In genomic region chr12:32399045-32399372, GRCh38 we compare ENCODE assay signal across 8 cellular contexts. TPM values are rescaled to one million over a fixed set of nuclear protein-coding genes. Genes with fewer than 3 reads are reported as not detected.
A peak's percentile ranks its signal among the peaks of the same experiment; 100 is the strongest.
DNase-seq lines count a peak whose midpoint lies in the region; ATAC-seq, FAIRE-seq and TF ChIP-seq lines count a peak whose summit lies in the region.

No MANE protein-coding gene starts in this region.

- 2% methylated on average over 15 of the region's 33 CpGs; no CpG with 5 or more reads in 1 of the 2 experiments for WGBS in IMR-90 (ENCODE audit: extremely low coverage in 2 of 2, insufficient read length in 1 of 2), 2 experiments

- peak overlapping the region; percentile 85 for H2AK9ac ChIP-seq in IMR-90 (replicated peaks; ENCODE audit: low read depth, low read length, poor library complexity)

- no peaks in the 10 kb centered on the region; the same call in 1 of the 2 replicates for H4K20me1 ChIP-seq in IMR-90 (ENCODE audit: insufficient read depth, low read length)

- H3K79me1 ChIP-seq in IMR-90 (ENCODE audit: low read depth in 1 of 2, low read length in 2 of 2), result no peaks in the 10 kb centered on the region

- H3K36me3 ChIP-seq in BJ (ENCODE audit: control insufficient read depth, insufficient read depth, low read length) (no peaks in the 10 kb centered on the region), IMR-90 (ENCODE audit: control insufficient read depth, insufficient read depth, low read length) (no peaks in the 10 kb centered on the region)

- no peaks in the 10 kb centered on the region for H3K36me3 Mint-ChIP-seq in natural killer cell

- no peak overlapping the region for H2BK15ac ChIP-seq in IMR-90 (ENCODE audit: low read depth, low read length)

- H3K14ac ChIP-seq in IMR-90 (replicated peaks; ENCODE audit: low read depth, low read length), result no peak overlapping the region

- no peak for FAIRE-seq in GM12891 (lab: Jason Lieb, UNC)

- CTCF ChIA-PET in BJ (lab: Yijun Ruan, JAX) (interaction anchor here (1.0 to 1.7 kb wide), 2 partner anchors 9 to 57 kb away, joined by 3 to 4 read pairs; no protein-coding TSS in a partner anchor), IMR-90 (lab: Yijun Ruan, JAX) (interaction anchor here (0.6 kb wide), 1 partner anchor 126 kb away, joined by 3 read pairs; no protein-coding TSS in a partner anchor)

- H3K56ac ChIP-seq in IMR-90 (ENCODE audit: extremely low read depth, insufficient read depth, low read length), result no peak overlapping the region

- H3K4me3 ChIP-seq in BJ (ENCODE audit: low read depth, low read length) (peak overlapping the region; percentile 67), IMR-90 (ENCODE audit: insufficient read depth, low read depth, low read length) (peak overlapping the region; percentile 47), coronary artery (peak overlapping the region; percentile 90)

- TF ChIP-seq CTCF in BJ (IDR thresholded peaks at IDR 0.05; ENCODE audit: insufficient read depth, low read depth, low read length), result no peak
- TF ChIP-seq CTCF in IMR-90 (conservative IDR thresholded peaks at IDR 0.05; ENCODE audit: low read depth, low read length), result no peak
- no peak for TF ChIP-seq CTCF in coronary artery (IDR thresholded peaks at IDR 0.05)
- TF ChIP-seq CTCF in natural killer cell (IDR thresholded peaks at IDR 0.05), result no peak

- no peak overlapping the region for H3K27ac ChIP-seq in IMR-90 (ENCODE audit: insufficient read depth, low read length)
- peak overlapping the region in 1 of 2 donors; percentile 75 for H3K27ac ChIP-seq in coronary artery

- no peak overlapping the region for H2AK5ac ChIP-seq in IMR-90 (ENCODE audit: low read depth, low read length)

- no peaks in the 10 kb centered on the region for H3K9me1 ChIP-seq in IMR-90 (ENCODE audit: insufficient read depth, low read length)

- no peak overlapping the region for H3K18ac ChIP-seq in IMR-90 (ENCODE audit: low read depth, low read length)

- POLR2A ChIA-PET in BJ (lab: Charles Lee), result no interaction called here
- POLR2A ChIA-PET in IMR-90 (lab: Charles Lee; ENCODE audit: unreplicated experiment), result no interaction called here

- H3K23ac ChIP-seq in IMR-90 (ENCODE audit: low read depth, low read length), result no peak overlapping the region

- H3K4ac ChIP-seq in IMR-90 (ENCODE audit: low read depth, low read length), result no peak overlapping the region

- no peak overlapping the region for H3K9ac ChIP-seq in IMR-90 (ENCODE audit: low read depth, low read length)

- intact Hi-C loops in IMR-90 (cut with micrococcal nuclease) (no loop called here), natural killer cell (cut with micrococcal nuclease) (no loop called here)

- H2AFZ ChIP-seq in IMR-90 (replicated peaks; ENCODE audit: low read length, poor library complexity), result peak overlapping the region; percentile 94

- dilution Hi-C loops in IMR-90 (cut with HindIII; ENCODE audit: low sequenced_read_pairs, unreplicated experiment), result no loop called here

- no peak overlapping the region for H4K5ac ChIP-seq in IMR-90 (ENCODE audit: low read depth, low read length)

- H3K27me3 Mint-ChIP-seq in natural killer cell (ENCODE audit: low read depth in 2 of 2), result peaks cover 10 to 26% of the 10 kb centered on the region in 2 donors

- no peaks in the 10 kb centered on the region for H3K4me1 ChIP-seq in IMR-90 (ENCODE audit: control insufficient read depth, insufficient read depth, low read length)

- H3K4me3 Mint-ChIP-seq in natural killer cell, result peak overlapping the region; percentile 52

- H2BK5ac ChIP-seq in IMR-90 (ENCODE audit: low read depth, low read length, poor library complexity, severe bottlenecking), result no peak overlapping the region

- H3K27me3 ChIP-seq in BJ (ENCODE audit: control insufficient read depth, insufficient read depth, low read length) (peaks cover 7% of the 10 kb centered on the region), IMR-90 (ENCODE audit: control insufficient read depth, insufficient read depth, low read length) (peaks cover 38% of the 10 kb centered on the region)

- no peak for ATAC-seq in IMR-90 (ENCODE audit: low read depth)
- ATAC-seq in natural killer cell, result no peak
- no peak for ATAC-seq in HG02870 (IDR thresholded peaks at IDR 0.05; ENCODE audit: unreplicated experiment)

- H2BK20ac ChIP-seq in IMR-90 (ENCODE audit: low read depth, low read length), result no peak overlapping the region

- BruUV-seq in IMR-90 (replicated peaks; lab: Mats Ljungman, UMichigan), result no TSS peak

- peaks cover 8 to 9% of the 10 kb centered on the region in 2 donors for H3K4me1 Mint-ChIP-seq in natural killer cell

- in situ Hi-C loops in IMR-90 (cut with MboI; ENCODE audit: low sequenced_read_pairs), result no loop called here

- no peak overlapping the region for H4K8ac ChIP-seq in IMR-90 (ENCODE audit: low read depth in 2 of 2, low read length in 2 of 2)

- no peak overlapping the region for H4K91ac ChIP-seq in IMR-90 (ENCODE audit: insufficient read depth, low read depth, low read length)

- TF ChIP-seq RAD21 in IMR-90 (IDR thresholded peaks at IDR 0.05; ENCODE audit: low read length), result no peak

- DNase-seq in BJ (ENCODE audit: low read depth), result no peak
- DNase-seq in IMR-90, result no peak
- no peak for DNase-seq in coronary artery (ENCODE audit: low spot score)
- DNase-seq in natural killer cell, result no peak
- DNase-seq in GM12891 (ENCODE audit: insufficient read length, low spot score), result no peak
- no peak for DNase-seq in NCI-H2107 (lab: John Stamatoyannopoulos, UW)
- no peak for DNase-seq in RPMI8226

- H3K9me3 ChIP-seq in IMR-90 (ENCODE audit: control insufficient read depth, insufficient read depth, low read length), result no peaks in the 10 kb centered on the region

- H2BK120ac ChIP-seq in IMR-90 (ENCODE audit: low read depth, low read length), result no peak overlapping the region

- H3K4me2 ChIP-seq in IMR-90 (ENCODE audit: low read depth, low read length), result peak overlapping the region; percentile 90

- H3K27ac Mint-ChIP-seq in natural killer cell, result peak overlapping the region in 1 of 2 donors; percentile 54

- TF ChIP-seq POLR2A in IMR-90 (IDR thresholded peaks at IDR 0.05; ENCODE audit: low read depth, low read length), result no peak
- no peak for TF ChIP-seq POLR2A in GM12891 (IDR thresholded peaks at IDR 0.05; ENCODE audit: low read depth, low read length)

- H3K9me3 Mint-ChIP-seq in natural killer cell, result no peaks in the 10 kb centered on the region

TF ChIP-seq in IMR-90, 13 proteins besides CTCF, POLR2A, EP300 and RAD21 (continues in another document):
- TF ChIP-seq ELK1 (IDR thresholded peaks at IDR 0.05; ENCODE audit: borderline replicate concordance, low read depth, low read length) (no peak), MAZ (IDR thresholded peaks at IDR 0.05; ENCODE audit: borderline replicate concordance, low read depth, low read length) (no peak), MXI1 (IDR thresholded peaks at IDR 0.05; ENCODE audit: borderline replicate concordance, low read depth, low read length) (no peak), RFX5 (IDR thresholded peaks at IDR 0.05; ENCODE audit: low read depth, low read length) (no peak), RCOR1 (IDR thresholded peaks at IDR 0.05; ENCODE audit: insufficient replicate concordance, low read length) (no peak), FOS (IDR thresholded peaks at IDR 0.05; ENCODE audit: low read depth, low read length) (no peak), BHLHE40 (IDR thresholded peaks at IDR 0.05; ENCODE audit: low read depth, low read length) (no peak), NFE2L2 (IDR thresholded peaks at IDR 0.05; ENCODE audit: low read depth, low read length) (no peak)

TF ChIP-seq in GM12891, 5 proteins besides CTCF, POLR2A, EP300 and RAD21:
- TF ChIP-seq POU2F2 (IDR thresholded peaks at IDR 0.05; ENCODE audit: low read depth, low read length) (no peak), PAX5 (IDR thresholded peaks at IDR 0.05; ENCODE audit: insufficient read depth, low read length, severe bottlenecking) (no peak), POLR2AphosphoS5 (IDR thresholded peaks at IDR 0.05; ENCODE audit: low read depth, low read length) (no peak), TAF1 (IDR thresholded peaks at IDR 0.05; ENCODE audit: low read depth, low read length) (no peak), SPI1 (IDR thresholded peaks at IDR 0.05; ENCODE audit: low read depth, low read length) (no peak)
TF ChIP-seq in GM12891: peak in this region for 0.

RNA-seq across cellular contexts. Expression of gene FGD4, which starts 0.3 kb away (rescaled TPM):
- polyA plus RNA-seq in BJ (2011; rRNA removed) (11.1 and 14.8 TPM in 2 replicates), IMR-90 (2012; rRNA removed) (2.1 TPM in 2 replicates)
- 23.3 and 24.5 TPM in 2 replicates for polyA minus RNA-seq in BJ (2011; rRNA and poly(A)+ RNA removed)
- total RNA-seq in IMR-90 (2012; rRNA removed) (8.8 and 10.3 TPM in 2 replicates), natural killer cell (1 to 10 TPM in 2 of 3 donors, under 1 TPM in 1; 0.68 to 3.5 (median 2.1) TPM)
- 0.42 and 0.75 TPM in 2 replicates for polyA plus RNA-seq in IMR-90 (2012; cell fraction: cytosol; rRNA removed)
- polyA plus RNA-seq in IMR-90 (2012; cell fraction: nucleus; rRNA removed; ENCODE audit: low replicate concordance), result 0.78 and 4.6 TPM in 2 replicates
- 0.10 TPM for polyA plus RNA-seq in GM12891 (2012; ENCODE audit: low read depth, missing spikeins)
